In the genomic region with DNA sequence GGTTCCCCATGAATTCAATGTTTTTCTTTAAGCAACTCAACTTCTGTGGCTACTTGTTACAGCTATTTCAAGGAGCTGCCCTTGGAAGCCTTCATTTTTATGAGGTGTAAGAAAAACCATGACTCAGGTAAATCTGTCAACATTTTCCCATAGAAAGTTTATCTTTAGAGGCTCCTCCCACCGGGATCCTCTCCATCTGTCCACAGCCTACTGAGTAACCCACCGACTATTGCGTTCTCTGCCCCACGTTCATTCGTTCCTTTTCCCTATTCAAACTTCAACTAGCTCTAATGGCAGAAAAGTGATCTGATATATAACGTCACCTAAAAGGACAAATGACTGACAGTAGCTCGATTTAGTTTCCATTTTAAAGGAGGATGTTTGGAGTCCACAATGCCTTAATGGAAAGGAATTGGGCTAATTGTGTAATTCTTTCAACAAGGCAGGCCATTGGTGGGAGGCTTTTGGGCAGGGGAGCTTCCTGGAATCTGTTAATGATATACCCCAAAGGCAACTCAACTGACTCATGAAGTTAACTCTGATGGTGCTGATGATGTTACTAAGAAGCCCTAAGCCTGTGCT, we compare ENCODE assay signal across 11 cellular contexts. TPM values are rescaled to one million over a fixed set of nuclear protein-coding genes. Genes with fewer than 3 reads are reported as not detected.
DNase-seq lines count a peak whose midpoint lies in the region; ATAC-seq and TF ChIP-seq lines count a peak whose summit lies in the region.
"Had no signal": no experiment of that assay in that cellular context is flagged by ENCODE, and none has a peak within 500 bp of the region (broad histone marks: within the 10 kb centered on the region; RNA-seq: fewer than 3 reads in every experiment).

No MANE protein-coding gene starts in this region.

- H2AFZ ChIP-seq in OCI-LY7 (ENCODE audit: low read length) (peak overlapping the region; percentile 70; the same call in 1 of the 2 replicates), H9 (ENCODE audit: low read length) (no peak overlapping the region)

- no peaks in the 10 kb centered on the region for H3K9me3 Mint-ChIP-seq in H9
- H3K9me3 Mint-ChIP-seq: activated CD4-positive, alpha-beta T cell treated with anti-CD3 and anti-CD28 coated beads, Interleukin-2, amount 10 ng/mL, durations not matched to agents 7 days and 5 days had no signal

- H3K23me2 ChIP-seq in H9 (ENCODE audit: insufficient read length, low read depth, low read length, poor library complexity, severe bottlenecking): no peaks in the 10 kb centered on the region

- H3K27ac Mint-ChIP-seq in H9: no peak overlapping the region

- no peaks in the 10 kb centered on the region for H3K27me3 Mint-ChIP-seq in H9 (ENCODE audit: low read depth)

- no peak overlapping the region for H2AK5ac ChIP-seq in H9 (ENCODE audit: insufficient read length, low read length)

- no peaks in the 10 kb centered on the region for H3K9me3 ChIP-seq in OCI-LY7 (ENCODE audit: low read length)
- H3K9me3 ChIP-seq in liver (ENCODE audit: control insufficient read depth in 4 of 4, low read length in 3 of 4): no peaks in the 10 kb centered on the region
- no peaks in the 10 kb centered on the region for H3K9me3 ChIP-seq in upper lobe of left lung
- no peaks in the 10 kb centered on the region for H3K9me3 ChIP-seq in effector memory CD4-positive, alpha-beta T cell (ENCODE audit: control insufficient read depth, low read length)
- no peaks in the 10 kb centered on the region for H3K9me3 ChIP-seq in H9 (ENCODE audit: control insufficient read depth, low read depth, low read length)
- H3K9me3 ChIP-seq: colonic mucosa, suprapubic skin had no signal

- no peak overlapping the region for H2BK120ac ChIP-seq in H9 (ENCODE audit: low read depth, low read length, poor library complexity, severe bottlenecking)

- peaks cover 25% of the 10 kb centered on the region for H3K36me3 ChIP-seq in OCI-LY7 (ENCODE audit: insufficient read depth, low read length)
- peaks cover 0 to under 1% (median 0%) of the 10 kb centered on the region in 4 donors for H3K36me3 ChIP-seq in liver (ENCODE audit: control insufficient read depth in 4 of 4, insufficient read depth in 3 of 4, low read depth in 1 of 4, low read length in 3 of 4)
- no peaks in the 10 kb centered on the region for H3K36me3 ChIP-seq in upper lobe of left lung
- no peaks in the 10 kb centered on the region for H3K36me3 ChIP-seq in effector memory CD4-positive, alpha-beta T cell (ENCODE audit: control insufficient read depth, insufficient read depth, low read length)
- H3K36me3 ChIP-seq: colonic mucosa, suprapubic skin had no signal

- H3K27ac ChIP-seq in OCI-LY7 (ENCODE audit: low read depth, low read length, poor library complexity, severe bottlenecking) (peak overlapping the region; percentile 96), liver (ENCODE audit: low read depth in 1 of 2, low read length in 2 of 2) (peak overlapping the region; percentile 75 to 85), upper lobe of left lung (no peak overlapping the region), H9 (ENCODE audit: insufficient read length, low read depth, low read length) (no peak overlapping the region)
- no peak overlapping the region for H3K27ac ChIP-seq in effector memory CD4-positive, alpha-beta T cell (ENCODE audit: insufficient read depth, low read length, poor library complexity, severe bottlenecking)
- H3K27ac ChIP-seq: colonic mucosa, suprapubic skin had no signal

- H3K79me1 ChIP-seq in H9 (ENCODE audit: insufficient read depth, low read depth, low read length, poor library complexity, severe bottlenecking): no peaks in the 10 kb centered on the region

- ATAC-seq in GM19463 (IDR thresholded peaks at IDR 0.05; ENCODE audit: unreplicated experiment) (peak; percentile 36), upper lobe of left lung (ENCODE audit: low FRiP score in 2 of 2) (no peak)

- no peak overlapping the region for H3K4me3 Mint-ChIP-seq in H9

- H4K91ac ChIP-seq in H9 (ENCODE audit: insufficient read length, low read depth, low read length): no peak overlapping the region

- TSS peak; percentile 19 for BruUV-seq in OCI-LY7 (replicated peaks; lab: Mats Ljungman, UMichigan)

- no peak overlapping the region for H3K4ac ChIP-seq in H9 (ENCODE audit: low read depth, low read length)

- no peak overlapping the region for H3T11ph ChIP-seq in H9 (ENCODE audit: low read length)

- H3K4me3 ChIP-seq in OCI-LY7 (ENCODE audit: low read depth, low read length, poor library complexity, severe bottlenecking) (peak overlapping the region; percentile 72), liver (ENCODE audit: low read depth in 1 of 3, low read length in 3 of 3) (peak overlapping the region; percentile 56 to 86 (median 60)), upper lobe of left lung (no peak overlapping the region)
- no peak overlapping the region for H3K4me3 ChIP-seq in effector memory CD4-positive, alpha-beta T cell (ENCODE audit: insufficient read depth, low read depth, low read length, poor library complexity, severe bottlenecking)
- H3K4me3 ChIP-seq: colonic mucosa, suprapubic skin had no signal

- peak; percentile 39 to 50 for TF ChIP-seq RAD21 in liver (IDR thresholded peaks at IDR 0.05)

- no peak for TF ChIP-seq POLR2A in upper lobe of left lung (IDR thresholded peaks at IDR 0.05)

- H3K9me2 ChIP-seq in OCI-LY7 (ENCODE audit: insufficient read depth, low read length): no peaks in the 10 kb centered on the region

- CTCF ChIA-PET in OCI-LY7 (lab: Charles Lee; ENCODE audit: unreplicated experiment): interaction anchor here (0.6 to 1.0 kb wide), 3 partner anchors 22 to 66 kb away, joined by 3 to 4 read pairs (median 3); no protein-coding TSS in a partner anchor

- no peak overlapping the region for H3K56ac ChIP-seq in H9 (ENCODE audit: insufficient read length, low read depth, low read length)

- H3K27me3 ChIP-seq in liver (ENCODE audit: control insufficient read depth in 4 of 4, insufficient read depth in 4 of 4, low read length in 3 of 4): no peaks in the 10 kb centered on the region
- H3K27me3 ChIP-seq in upper lobe of left lung: no peaks in the 10 kb centered on the region
- H3K27me3 ChIP-seq in effector memory CD4-positive, alpha-beta T cell (replicated peaks; ENCODE audit: control insufficient read depth, insufficient read depth, low read length, poor library complexity, severe bottlenecking): no peaks in the 10 kb centered on the region
- no peaks in the 10 kb centered on the region for H3K27me3 ChIP-seq in H9 (ENCODE audit: insufficient read depth, low read length)
- H3K27me3 ChIP-seq: colonic mucosa, suprapubic skin had no signal

- intact Hi-C loops in OCI-LY7 (cut with micrococcal nuclease; ENCODE audit: unreplicated experiment): loop anchor here (10.0 kb wide), 1 partner anchor 392 kb away; no protein-coding TSS in a partner anchor

- H3K4me2 ChIP-seq in OCI-LY7 (ENCODE audit: low read length): peak overlapping the region; percentile 93
- no peak overlapping the region for H3K4me2 ChIP-seq in H9 (ENCODE audit: insufficient read depth, insufficient read length, low read length)

- H3K4me1 ChIP-seq in OCI-LY7 (ENCODE audit: insufficient read depth, low read length, poor library complexity, severe bottlenecking) (peaks cover 71% of the 10 kb centered on the region), liver (ENCODE audit: control insufficient read depth in 4 of 4, insufficient read depth in 4 of 4, low read length in 3 of 4) (peaks cover 0 to 41% (median 25%) of the 10 kb centered on the region in 4 donors), upper lobe of left lung (peaks cover 0 to 17% (median 5%) of the 10 kb centered on the region in 4 donors), H9 (ENCODE audit: insufficient read depth, low read length) (peaks cover 3% of the 10 kb centered on the region; the same call in 1 of the 2 replicates)
- peaks cover 22% of the 10 kb centered on the region for H3K4me1 ChIP-seq in effector memory CD4-positive, alpha-beta T cell (ENCODE audit: control insufficient read depth, insufficient read depth, low read length, poor library complexity, severe bottlenecking)
- H3K4me1 ChIP-seq: colonic mucosa had no signal

- H3K14ac ChIP-seq in H9 (ENCODE audit: insufficient read depth, low read length): no peak overlapping the region

- peaks cover 48% of the 10 kb centered on the region for H3K79me2 ChIP-seq in OCI-LY7 (ENCODE audit: insufficient read depth, low read depth, low read length)
- no peaks in the 10 kb centered on the region for H3K79me2 ChIP-seq in H9 (ENCODE audit: insufficient read depth, low read length)

- no peak for TF ChIP-seq CTCF in OCI-LY7 (conservative IDR thresholded peaks at IDR 0.05; ENCODE audit: low read length)
- TF ChIP-seq CTCF in liver (IDR thresholded peaks at IDR 0.05; ENCODE audit: low read depth, low read length, missing input control): no peak
- no peak for TF ChIP-seq CTCF in upper lobe of left lung (IDR thresholded peaks at IDR 0.05)
- no peak for TF ChIP-seq CTCF in H9 (conservative IDR thresholded peaks at IDR 0.05)

- POLR2A ChIA-PET in OCI-LY7 (lab: Charles Lee): interaction anchor here (0.5 to 7.1 kb wide), 18 partner anchors 9 to 430 kb away, joined by 3 to 119 read pairs (median 6); a partner anchor contains a TSS

- no peak overlapping the region for H4K8ac ChIP-seq in H9 (replicated peaks; ENCODE audit: insufficient read length, low read depth, low read length)

- H3K18ac ChIP-seq in H9 (ENCODE audit: insufficient read length, low read depth, low read length): no peak overlapping the region

- H2BK5ac ChIP-seq in H9 (ENCODE audit: insufficient read length, low read length): no peak overlapping the region

- no peak overlapping the region for H3K23ac ChIP-seq in H9 (ENCODE audit: insufficient read length, low read depth, low read length)

- H3K9ac ChIP-seq in liver (ENCODE audit: low read depth in 1 of 2, low read length in 2 of 2) (peak overlapping the region in 1 of 2 donors; percentile 65), H9 (ENCODE audit: extremely low read depth, insufficient read length, low read length) (no peak overlapping the region)

- H2BK20ac ChIP-seq in H9 (ENCODE audit: low read depth, low read length, poor library complexity, severe bottlenecking): no peak overlapping the region

- H2BK15ac ChIP-seq in H9 (ENCODE audit: low read depth, low read length): no peak overlapping the region

- H4K20me1 ChIP-seq in OCI-LY7 (ENCODE audit: insufficient read depth, low read length) (no peaks in the 10 kb centered on the region), H9 (ENCODE audit: control insufficient read depth, insufficient read depth, insufficient read length) (no peaks in the 10 kb centered on the region)

- H4K5ac ChIP-seq in H9 (ENCODE audit: insufficient read length, low read depth, low read length): no peak overlapping the region

- no peak overlapping the region for H2BK12ac ChIP-seq in H9 (ENCODE audit: insufficient read length, low read depth, low read length)

- TF ChIP-seq EP300 in upper lobe of left lung (IDR thresholded peaks at IDR 0.05): no peak

- peaks cover 11 to 12% of the 10 kb centered on the region in 2 experiments for H3K4me1 Mint-ChIP-seq in H9

- DNase-seq in EH (ENCODE audit: low read depth) (peak; percentile 84), OCI-LY7 (ENCODE audit: low spot score) (peak; percentile 35), upper lobe of left lung (no peak), H9 (no peak)
- DNase-seq in effector memory CD4-positive, alpha-beta T cell: no peak
- DNase-seq: activated CD4-positive, alpha-beta T cell treated with anti-CD3 and anti-CD28 coated beads, Interleukin-2, amount 10 ng/mL, durations not matched to agents 7 days and 5 days; colonic mucosa; SW 1271 had no signal

- no peaks in the 10 kb centered on the region for H3K36me3 Mint-ChIP-seq in H9 (ENCODE audit: insufficient read depth in 1 of 3, low read depth in 3 of 3)

- WGBS in liver: 37% methylated on average over 7 of the region's 7 CpGs
- WGBS in upper lobe of left lung, 2 donors: 90 to 91% methylated on average over 7 of the region's 7 CpGs
- WGBS in H9 (ENCODE audit: extremely low coverage, insufficient read length, low lambda C conversion rate): no CpG with 5 or more reads among the region's 7 CpGs

RNA-seq across cellular contexts. Expression of a gene that starts 29.3 kb away (rescaled TPM):
- 45.0 and 45.6 TPM in 2 replicates for total RNA-seq in OCI-LY7 (2014; rRNA removed; shearing (Covaris generic))
- total RNA-seq in OCI-LY7 (2022) (98.1 and 106 TPM in 2 replicates), liver (10 to 100 TPM; 27.3 to 36.4 TPM), upper lobe of left lung (100 to 1,000 TPM in 1 of 6 donors, 10 to 100 TPM in 5; 44.5 to 101 (median 72.7) TPM), H9 (2021) (26.5 and 31.4 TPM in 2 replicates)
- polyA plus RNA-seq in liver: 10 to 100 TPM; 24.5 to 30.7 TPM

Comparison
In these comparisons a context has a peak if more than half of its experiments do, and no peak if none do; other contexts are left out.
1. DNase-seq: peak in EH (single experiment) and OCI-LY7 (single experiment); none in upper lobe of left lung (0 of 2), effector memory CD4-positive, alpha-beta T cell (0 of 3) and H9 (single experiment).
2. H3K27ac ChIP-seq: peak in OCI-LY7 (single experiment) and liver (2 of 2); none in upper lobe of left lung (0 of 4), effector memory CD4-positive, alpha-beta T cell (single experiment) and H9 (single experiment).
3. H3K4me3 ChIP-seq: peak in OCI-LY7 (single experiment) and liver (3 of 3); none in upper lobe of left lung (0 of 4) and effector memory CD4-positive, alpha-beta T cell (single experiment).